11 cellular contexts compared by ENCODE assay signal in the genomic region with DNA sequence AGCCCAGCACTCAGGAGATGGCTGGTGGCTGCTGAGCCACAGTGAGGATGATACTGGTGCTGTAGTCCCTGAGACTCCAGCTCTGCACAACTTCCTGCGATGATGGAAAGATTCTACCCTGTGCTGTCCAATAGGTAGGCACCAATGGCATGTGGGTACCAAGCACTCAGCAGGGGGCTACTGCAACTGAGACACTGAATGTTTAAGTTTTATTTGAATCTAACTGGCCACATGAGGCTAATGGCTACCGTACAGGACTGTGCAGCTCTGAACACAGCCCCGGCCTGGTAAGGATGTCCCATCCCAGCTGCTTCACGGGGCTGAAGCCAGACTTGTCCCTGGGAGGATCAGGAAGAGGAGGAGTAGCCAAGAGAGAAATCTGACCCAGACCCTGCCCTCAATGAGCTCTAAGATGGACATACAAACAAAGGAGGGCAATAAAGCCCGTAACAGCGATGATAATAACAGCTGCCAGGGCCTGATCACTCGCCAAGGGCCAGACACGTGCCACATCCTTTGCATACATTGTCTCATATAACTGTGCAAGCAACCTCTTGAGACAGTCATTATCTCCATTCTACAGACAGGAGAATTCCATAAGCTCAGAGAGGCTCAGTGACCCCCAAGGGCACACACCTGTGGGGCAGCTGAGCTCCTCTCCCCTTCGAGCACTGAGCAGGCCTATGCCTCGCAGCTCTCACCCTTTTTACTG. TPM values are rescaled to one million over a fixed set of nuclear protein-coding genes. Genes with fewer than 3 reads are reported as not detected.
DNase-seq lines count a peak whose midpoint lies in the region; ATAC-seq lines count a peak whose summit lies in the region.
"Had no signal": no experiment of that assay in that cellular context is flagged by ENCODE, and none has a peak within 500 bp of the region (broad histone marks: within the 10 kb centered on the region; RNA-seq: fewer than 3 reads in every experiment).

No MANE protein-coding gene starts in this region.

- intact Hi-C loops in left ventricle myocardium superior (cut with micrococcal nuclease) (no loop called here), cardiac septum (cut with DNase I) (no loop called here)

- no peak for ATAC-seq in left ventricle myocardium superior

- peak; percentile 24 for DNase-seq in left ventricle myocardium superior
- no peak for DNase-seq in cardiac septum (ENCODE audit: low spot score)
- peak; percentile 9 for DNase-seq in activated CD8-positive, alpha-beta memory T cell treated with anti-CD3 and anti-CD28 coated beads, Interleukin-2, amount 50 U/mL, for 4 hours
- peak; percentile 2 for DNase-seq in middle frontal gyrus (ENCODE audit: extremely low spot score, low spot score)
- DNase-seq in ureter (ENCODE audit: low spot score) = peak; percentile 40
- no peak for DNase-seq in globus pallidus (ENCODE audit: low spot score)
- DNase-seq in activated CD4-positive, CD25-positive, alpha-beta regulatory T cell treated with anti-CD3 and anti-CD28 coated beads, Interleukin-2, amount 50 U/mL, for 72 hours = no peak
- DNase-seq in NCI-H146 treated with DMSO at 0.1 percent for 48 hours (lab: John Stamatoyannopoulos, UW; ENCODE audit: unreplicated experiment) = no peak
- DNase-seq: effector CD4-positive, alpha-beta T cell; GM23248 had no signal

RNA-seq across cellular contexts. Expression of gene GPRIN2, which starts 3.8 kb away (rescaled TPM):
- not detected for total RNA-seq in left ventricle myocardium superior
- not detected for total RNA-seq in cardiac septum
- total RNA-seq in ureter = 9.4 TPM
- total RNA-seq: GM23248, subcutaneous adipose tissue had no signal

RNA-seq across cellular contexts. Expression of gene SYT15, which starts 26.2 kb away (rescaled TPM):
- total RNA-seq in left ventricle myocardium superior = 3.6 TPM
- total RNA-seq in cardiac septum = 6.7 TPM
- 10.4 TPM for total RNA-seq in ureter

Comparison
In these comparisons a context has a peak if more than half of its experiments do, and no peak if none do; other contexts are left out.
1. DNase-seq: peak in left ventricle myocardium superior (single experiment), activated CD8-positive, alpha-beta memory T cell treated with anti-CD3 and anti-CD28 coated beads, Interleukin-2, amount 50 U/mL, for 4 hours (single experiment), middle frontal gyrus (single experiment) and ureter (single experiment); none in cardiac septum (single experiment), globus pallidus (single experiment), activated CD4-positive, CD25-positive, alpha-beta regulatory T cell treated with anti-CD3 and anti-CD28 coated beads, Interleukin-2, amount 50 U/mL, for 72 hours (single experiment) and NCI-H146 treated with DMSO at 0.1 percent for 48 hours (single experiment).